ENCODE assay signal across 8 cellular contexts in the genomic region with DNA sequence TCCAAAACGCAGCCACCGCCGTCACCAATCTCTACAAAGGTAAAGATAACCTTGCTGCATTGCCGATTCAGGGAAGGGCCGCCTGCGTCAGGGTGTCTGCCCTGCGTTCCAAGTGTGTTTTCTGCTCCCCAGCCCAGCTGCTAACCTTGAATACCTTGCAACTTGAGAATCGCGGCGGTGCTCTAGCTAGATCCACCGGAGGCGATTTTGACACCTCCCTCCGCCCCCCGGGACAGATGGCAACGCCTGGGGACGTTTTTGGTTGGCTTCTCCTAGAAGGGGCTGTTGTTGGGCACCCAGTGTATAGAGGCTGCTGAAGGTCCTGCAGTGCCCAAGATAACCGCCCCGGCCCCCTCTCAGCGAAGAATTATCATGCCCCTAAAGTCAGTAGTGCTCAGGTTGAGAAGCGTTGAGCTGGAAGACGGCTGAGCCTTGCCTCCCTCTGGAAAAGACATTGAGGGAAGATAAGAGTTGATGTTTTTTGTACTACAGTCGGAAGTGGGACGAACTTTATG. TPM values are rescaled to one million over a fixed set of nuclear protein-coding genes. Genes with fewer than 3 reads are reported as not detected.
DNase-seq lines count a peak whose midpoint lies in the region; ATAC-seq and TF ChIP-seq lines count a peak whose summit lies in the region.

No MANE protein-coding gene starts in this region.

- H3K9me3 ChIP-seq in OCI-LY7 (ENCODE audit: low read length): no peaks in the 10 kb centered on the region

- H3K9me3 Mint-ChIP-seq in stimulated activated memory B cell treated with anti-CD40 and anti-IgM and Interleukin-4, amounts not matched to agents 10 μg/mL and 1 μg/mL and 100 μg/mL, for 72 hours: no peaks in the 10 kb centered on the region

- POLR2A ChIA-PET in OCI-LY7 (lab: Charles Lee): interaction anchor here (0.5 to 1.9 kb wide), 3 partner anchors 16 to 152 kb away, joined by 4 to 10 read pairs (median 10); no protein-coding TSS in a partner anchor

- H3K4me3 Mint-ChIP-seq in stimulated activated memory B cell treated with anti-CD40 and anti-IgM and Interleukin-4, amounts not matched to agents 10 μg/mL and 1 μg/mL and 100 μg/mL, for 72 hours: peak overlapping the region; percentile 100

- no peaks in the 10 kb centered on the region for H3K9me2 ChIP-seq in OCI-LY7 (ENCODE audit: insufficient read depth, low read length)

- H3K36me3 ChIP-seq in OCI-LY7 (ENCODE audit: insufficient read depth, low read length): peaks cover 55% of the 10 kb centered on the region
- H3K36me3 ChIP-seq in kidney epithelial cell (ENCODE audit: control insufficient read depth, insufficient read depth, low read length): peaks cover 2% of the 10 kb centered on the region

- no peaks in the 10 kb centered on the region for H3K27me3 ChIP-seq in kidney epithelial cell (ENCODE audit: control insufficient read depth, insufficient read depth, low read length)

- peaks cover 41% of the 10 kb centered on the region for H3K36me3 Mint-ChIP-seq in stimulated activated memory B cell treated with anti-CD40 and anti-IgM and Interleukin-4, amounts not matched to agents 10 μg/mL and 1 μg/mL and 100 μg/mL, for 72 hours

- in situ Hi-C loops in astrocyte of the spinal cord (cut with HindIII; ENCODE audit: low sequenced_read_pairs): no loop called here

- H3K27ac Mint-ChIP-seq in stimulated activated memory B cell treated with anti-CD40 and anti-IgM and Interleukin-4, amounts not matched to agents 10 μg/mL and 1 μg/mL and 100 μg/mL, for 72 hours: peak overlapping the region; percentile 99

- BruUV-seq in OCI-LY7 (replicated peaks; lab: Mats Ljungman, UMichigan): no TSS peak

- peak overlapping the region; percentile 89 for H3K4me2 ChIP-seq in OCI-LY7 (ENCODE audit: low read length)

- intact Hi-C loops in OCI-LY7 (cut with micrococcal nuclease; ENCODE audit: unreplicated experiment): loop anchor here (10.0 kb wide), 3 partner anchors 1652 to 1852 kb away; partner anchors contain the start of genes CLEC16A, DEXI and NUBP1

- DNase-seq in OCI-LY7 (ENCODE audit: low spot score) (peak; percentile 62), astrocyte of the spinal cord (ENCODE audit: low read depth, low spot score) (no peak), kidney epithelial cell (ENCODE audit: low read depth) (no peak), NCI-H1436 (lab: John Stamatoyannopoulos, UW) (no peak)

- H3K27me3 Mint-ChIP-seq in stimulated activated memory B cell treated with anti-CD40 and anti-IgM and Interleukin-4, amounts not matched to agents 10 μg/mL and 1 μg/mL and 100 μg/mL, for 72 hours: no peaks in the 10 kb centered on the region

- H3K27ac ChIP-seq in OCI-LY7 (ENCODE audit: low read depth, low read length, poor library complexity, severe bottlenecking): peak overlapping the region; percentile 72

- peak overlapping the region; percentile 84 for H3K4me3 ChIP-seq in GM12875 (ENCODE audit: low read depth, low read length)
- peak overlapping the region; percentile 92 for H3K4me3 ChIP-seq in OCI-LY7 (ENCODE audit: low read depth, low read length, poor library complexity, severe bottlenecking)
- H3K4me3 ChIP-seq in astrocyte of the spinal cord (ENCODE audit: low read depth, low read length): peak overlapping the region; percentile 94
- H3K4me3 ChIP-seq in kidney epithelial cell (ENCODE audit: low read depth, low read length): peak overlapping the region; percentile 65

- peaks cover 43% of the 10 kb centered on the region for H3K4me1 ChIP-seq in OCI-LY7 (ENCODE audit: insufficient read depth, low read length, poor library complexity, severe bottlenecking)

- H3K79me2 ChIP-seq in OCI-LY7 (ENCODE audit: insufficient read depth, low read depth, low read length): peaks cover 64% of the 10 kb centered on the region

- peaks cover 45% of the 10 kb centered on the region for H4K20me1 ChIP-seq in OCI-LY7 (ENCODE audit: insufficient read depth, low read length)

- no peak for TF ChIP-seq CTCF in GM12875 (IDR thresholded peaks at IDR 0.05; ENCODE audit: borderline replicate concordance, insufficient read depth, low read depth, low read length)
- no peak for TF ChIP-seq CTCF in OCI-LY7 (conservative IDR thresholded peaks at IDR 0.05; ENCODE audit: low read length)
- no peak for TF ChIP-seq CTCF in astrocyte of the spinal cord (IDR thresholded peaks at IDR 0.05; ENCODE audit: low read depth, low read length)
- no peak for TF ChIP-seq CTCF in kidney epithelial cell (IDR thresholded peaks at IDR 0.05; ENCODE audit: insufficient read depth, low read length, poor library complexity, severe bottlenecking)

- ATAC-seq in stimulated activated memory B cell treated with anti-CD40 and anti-IgM and Interleukin-4, amounts not matched to agents 10 μg/mL and 1 μg/mL and 100 μg/mL, for 72 hours: no peak
- ATAC-seq in HG02759 (IDR thresholded peaks at IDR 0.05; ENCODE audit: unreplicated experiment): no peak
- ATAC-seq in GM18519 (IDR thresholded peaks at IDR 0.05; ENCODE audit: low FRiP score, unreplicated experiment): no peak

- CTCF ChIA-PET in OCI-LY7 (lab: Charles Lee; ENCODE audit: unreplicated experiment): no interaction called here

- no peak overlapping the region for H2AFZ ChIP-seq in OCI-LY7 (ENCODE audit: low read length)

- peaks cover 57% of the 10 kb centered on the region for H3K4me1 Mint-ChIP-seq in stimulated activated memory B cell treated with anti-CD40 and anti-IgM and Interleukin-4, amounts not matched to agents 10 μg/mL and 1 μg/mL and 100 μg/mL, for 72 hours

RNA-seq across cellular contexts. Expression of gene HAPSTR1, which starts 1.6 kb away (rescaled TPM):
- total RNA-seq in OCI-LY7 (2014; rRNA removed; shearing (Covaris generic)): 50.9 and 51.5 TPM in 2 replicates
- total RNA-seq in OCI-LY7 (2022) (71.5 and 77.9 TPM in 2 replicates), kidney epithelial cell (75.3 and 78.2 TPM in 2 replicates)
